ENCODE assay signal across 11 cellular contexts in the genomic region with DNA sequence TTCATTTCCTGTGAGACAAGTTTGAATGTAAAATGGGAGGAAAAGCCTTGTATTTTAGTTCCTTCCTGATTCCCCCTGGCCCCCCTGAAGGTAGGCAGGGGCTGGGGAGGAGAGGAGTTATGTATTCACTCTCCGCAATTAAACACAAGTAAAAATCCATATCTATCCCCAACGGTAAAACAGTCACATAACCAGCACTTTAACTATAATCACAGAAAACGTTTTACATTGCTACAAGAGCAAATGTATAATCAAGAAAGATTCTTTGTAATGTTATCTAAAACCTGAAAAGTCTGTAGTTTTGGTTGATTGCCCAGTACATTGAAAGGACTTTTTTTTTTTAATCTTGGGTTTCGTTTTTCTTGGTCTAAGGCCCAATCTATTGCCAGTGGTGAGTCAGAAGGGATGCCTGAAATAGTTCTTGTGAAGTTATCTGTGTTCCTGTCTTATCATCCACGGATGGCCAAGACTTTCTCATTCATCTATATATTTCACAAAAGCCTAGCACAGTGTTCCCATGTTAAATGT. TPM values are rescaled to one million over a fixed set of nuclear protein-coding genes. Genes with fewer than 3 reads are reported as not detected.
A peak's percentile ranks its signal among the peaks of the same experiment; 100 is the strongest.
DNase-seq lines count a peak whose midpoint lies in the region; ATAC-seq, FAIRE-seq and TF ChIP-seq lines count a peak whose summit lies in the region.
"Had no signal": no experiment of that assay in that cellular context is flagged by ENCODE, and none has a peak within 500 bp of the region (broad histone marks: within the 10 kb centered on the region; RNA-seq: fewer than 3 reads in every experiment).

No MANE protein-coding gene starts in this region.

- TF ChIP-seq CTCF in left ventricle myocardium inferior (IDR thresholded peaks at IDR 0.05; ENCODE audit: borderline replicate concordance), result no peak
- TF ChIP-seq CTCF in uterus (IDR thresholded peaks at IDR 0.05), result no peak

- H3K4me3 ChIP-seq in left ventricle myocardium inferior, result no peak overlapping the region
- H3K4me3 ChIP-seq in CD4-positive, alpha-beta memory T cell (ENCODE audit: low read length in 2 of 2), result no peak overlapping the region
- H3K4me3 ChIP-seq in uterus, result no peak overlapping the region
- H3K4me3 ChIP-seq: lung had no signal

- H3K27me3 Mint-ChIP-seq in CD4-positive, alpha-beta memory T cell, result peaks cover 6 to 8% of the 10 kb centered on the region in 2 donors

- no peak overlapping the region for H3K27ac Mint-ChIP-seq in CD4-positive, alpha-beta memory T cell
- H3K27ac Mint-ChIP-seq: CD8-positive, alpha-beta memory T cell; stimulated activated naive CD8-positive, alpha-beta T cell treated with anti-CD3 and anti-CD28 coated beads, Interleukin-15, Interleukin-2, amounts not matched to agents 100 ng/mL and 50 ng/mL, for 24 hours had no signal

- CTCF ChIA-PET in CD4-positive, alpha-beta memory T cell (lab: Charles Lee; ENCODE audit: partially characterized antibody), result interaction anchor here (0.7 to 1.7 kb wide), 3 partner anchors 13 to 759 kb away, joined by 3 read pairs; no protein-coding TSS in a partner anchor

- POLR2A ChIA-PET in CD4-positive, alpha-beta memory T cell (lab: Charles Lee; ENCODE audit: partially characterized antibody), result no interaction called here

- no peak for ATAC-seq in Right ventricle myocardium inferior

- H3K27ac ChIP-seq in left ventricle myocardium inferior (replicated peaks) (peak overlapping the region; percentile 56), uterus (peak overlapping the region in 1 of 2 donors; percentile 42)
- no peak overlapping the region for H3K27ac ChIP-seq in CD4-positive, alpha-beta memory T cell (ENCODE audit: low read depth, low read length)

- H3K36me3 ChIP-seq in left ventricle myocardium inferior (no peaks in the 10 kb centered on the region), uterus (no peaks in the 10 kb centered on the region)
- H3K36me3 ChIP-seq in CD4-positive, alpha-beta memory T cell (ENCODE audit: insufficient read depth, low read length), result no peaks in the 10 kb centered on the region

- no peaks in the 10 kb centered on the region for H3K9me3 ChIP-seq in left ventricle myocardium inferior (replicated peaks)
- H3K9me3 ChIP-seq in CD4-positive, alpha-beta memory T cell (ENCODE audit: control insufficient read depth in 1 of 2, low read length in 2 of 2), result no peaks in the 10 kb centered on the region
- no peaks in the 10 kb centered on the region for H3K9me3 ChIP-seq in uterus

- no peaks in the 10 kb centered on the region for H3K4me1 Mint-ChIP-seq in CD4-positive, alpha-beta memory T cell
- H3K4me1 Mint-ChIP-seq: CD8-positive, alpha-beta memory T cell had no signal

- H3K36me3 Mint-ChIP-seq in CD4-positive, alpha-beta memory T cell, result no peaks in the 10 kb centered on the region

- peaks cover 18% of the 10 kb centered on the region for H3K27me3 ChIP-seq in left ventricle myocardium inferior (ENCODE audit: low read depth)
- no peaks in the 10 kb centered on the region for H3K27me3 ChIP-seq in CD4-positive, alpha-beta memory T cell (ENCODE audit: insufficient read depth, low read length)
- H3K27me3 ChIP-seq in uterus, result peaks cover 0 to 4% of the 10 kb centered on the region in 2 donors

- in situ Hi-C loops in SK-MEL-5 (cut with HindIII; ENCODE audit: low pct_unique_long_range_greater_than_20kb, low sequenced_read_pairs), result no loop called here

- no peak for TF ChIP-seq POLR2A in uterus (IDR thresholded peaks at IDR 0.05)

- intact Hi-C loops in left ventricle myocardium inferior (cut with micrococcal nuclease), result no loop called here
- intact Hi-C loops in Right ventricle myocardium inferior (cut with DNase I), result no loop called here
- intact Hi-C loops in CD4-positive, alpha-beta memory T cell (cut with micrococcal nuclease), result no loop called here
- intact Hi-C loops in uterus (cut with DNase I; ENCODE audit: low total_unique reads), result no loop called here

- no peak overlapping the region for H3K4me3 Mint-ChIP-seq in CD4-positive, alpha-beta memory T cell
- H3K4me3 Mint-ChIP-seq: CD8-positive, alpha-beta memory T cell; stimulated activated naive CD8-positive, alpha-beta T cell treated with anti-CD3 and anti-CD28 coated beads, Interleukin-15, Interleukin-2, amounts not matched to agents 100 ng/mL and 50 ng/mL, for 24 hours had no signal

- FAIRE-seq in urothelium cell line (lab: Jason Lieb, UNC), result no peak

- H3K4me1 ChIP-seq in left ventricle myocardium inferior (peaks cover 8% of the 10 kb centered on the region), uterus (no peaks in the 10 kb centered on the region)
- H3K4me1 ChIP-seq in CD4-positive, alpha-beta memory T cell (ENCODE audit: insufficient read depth, low read length), result no peaks in the 10 kb centered on the region

- H3K9me3 Mint-ChIP-seq in CD4-positive, alpha-beta memory T cell, result no peaks in the 10 kb centered on the region
- H3K9me3 Mint-ChIP-seq: CD8-positive, alpha-beta memory T cell; stimulated activated naive CD8-positive, alpha-beta T cell treated with anti-CD3 and anti-CD28 coated beads, Interleukin-15, Interleukin-2, amounts not matched to agents 100 ng/mL and 50 ng/mL, for 24 hours had no signal

- DNase-seq in left ventricle myocardium inferior (no peak), Right ventricle myocardium inferior (ENCODE audit: missing footprints) (no peak), SK-MEL-5 (ENCODE audit: low read depth, low spot score) (peak; percentile 24), glomerular visceral epithelial cell (ENCODE audit: extremely low spot score) (peak; percentile 77), urothelium cell line (ENCODE audit: low spot score) (peak; percentile 60), uterus (no peak)
- no peak for DNase-seq in stimulated activated CD4-positive, alpha-beta T cell treated with anti-CD3 and anti-CD28 coated beads, Interleukin-2, amount 100 ng/mL, for 24 hours
- DNase-seq in CD4-positive, alpha-beta memory T cell, result no peak
- DNase-seq: CD8-positive, alpha-beta memory T cell had no signal

RNA-seq across cellular contexts. Expression of a gene that starts 34.5 kb away (rescaled TPM):
- total RNA-seq in left ventricle myocardium inferior, result 7.6 TPM
- 10.2 TPM for total RNA-seq in Right ventricle myocardium inferior
- total RNA-seq in SK-MEL-5 (2014; rRNA removed; shearing (Covaris generic)), result 7.0 and 8.5 TPM in 2 replicates
- polyA plus RNA-seq in SK-MEL-5 (2015; cell fraction: cytosol; rRNA removed), result 11.1 and 18.7 TPM in 2 replicates
- 6.3 and 8.1 TPM in 2 replicates for polyA plus RNA-seq in SK-MEL-5 (2015; cell fraction: nucleus; rRNA removed)
- 10 to 100 TPM in 1 of 2 experiments, 1 to 10 TPM in 1; 9.7 to 10.5 TPM for total RNA-seq in CD4-positive, alpha-beta memory T cell
- 1 to 10 TPM in 1 of 2 donors, under 1 TPM in 1; 1.00 to 2.3 TPM for polyA plus RNA-seq in CD4-positive, alpha-beta memory T cell
- 10 to 100 TPM in 3 of 4 donors, 1 to 10 TPM in 1; 4.1 to 32.6 (median 15.7) TPM for total RNA-seq in uterus

RNA-seq across cellular contexts. Expression of a gene that starts 51.7 kb away (rescaled TPM):
- total RNA-seq in left ventricle myocardium inferior (12.5 TPM), Right ventricle myocardium inferior (14.7 TPM), uterus (10 to 100 TPM in 2 of 4 donors, 1 to 10 TPM in 1, under 1 TPM in 1; 0.77 to 32.3 (median 11.6) TPM)
- total RNA-seq in SK-MEL-5 (2014; rRNA removed; shearing (Covaris generic)), result 38.9 and 39.1 TPM in 2 replicates
- polyA plus RNA-seq in SK-MEL-5 (2015; cell fraction: cytosol; rRNA removed), result 37.9 and 41.0 TPM in 2 replicates
- 14.2 and 21.8 TPM in 2 replicates for polyA plus RNA-seq in SK-MEL-5 (2015; cell fraction: nucleus; rRNA removed)
- total RNA-seq in CD4-positive, alpha-beta memory T cell, result 10 to 100 TPM; 16.6 to 16.9 TPM
- polyA plus RNA-seq in CD4-positive, alpha-beta memory T cell, result 10 to 100 TPM; 26.9 to 38.2 TPM

Comparison
In these comparisons a context has a peak if more than half of its experiments do, and no peak if none do; other contexts are left out.
1. DNase-seq: peak in SK-MEL-5 (single experiment), glomerular visceral epithelial cell (single experiment) and urothelium cell line (single experiment); none in left ventricle myocardium inferior (single experiment), Right ventricle myocardium inferior (single experiment), stimulated activated CD4-positive, alpha-beta T cell treated with anti-CD3 and anti-CD28 coated beads, Interleukin-2, amount 100 ng/mL, for 24 hours (0 of 2), CD4-positive, alpha-beta memory T cell (0 of 5) and uterus (0 of 2).